ENCODE assay signal across 8 cellular contexts in genomic region chr17:38798614-38799500, GRCh38. TPM values are rescaled to one million over a fixed set of nuclear protein-coding genes. Genes with fewer than 3 reads are reported as not detected.
A peak's percentile ranks its signal among the peaks of the same experiment; 100 is the strongest.
DNase-seq lines count a peak whose midpoint lies in the region; ATAC-seq and TF ChIP-seq lines count a peak whose summit lies in the region.

No MANE protein-coding gene starts in this region.

- peak; percentile 19 for ATAC-seq in GM21825 (IDR thresholded peaks at IDR 0.05; ENCODE audit: unreplicated experiment)

- peak overlapping the region; percentile 54 to 81 for H3K9ac ChIP-seq in liver (ENCODE audit: low read depth in 1 of 2, low read length in 2 of 2)

- no peaks in the 10 kb centered on the region for H3K27me3 ChIP-seq in liver (ENCODE audit: control insufficient read depth in 4 of 4, insufficient read depth in 4 of 4, low read length in 3 of 4)

- H3K9me3 ChIP-seq in liver (ENCODE audit: control insufficient read depth in 4 of 4, low read length in 3 of 4): no peaks in the 10 kb centered on the region

- TF ChIP-seq RAD21 in liver (IDR thresholded peaks at IDR 0.05): no peak

- no peak for TF ChIP-seq CTCF in liver (IDR thresholded peaks at IDR 0.05; ENCODE audit: low read depth, low read length, missing input control)

- DNase-seq in GM03348 (ENCODE audit: low spot score) (peak; percentile 72), Kasumi-1 (lab: John Stamatoyannopoulos, UW) (peak; percentile 69 to 71), NCI-H187 (lab: John Stamatoyannopoulos, UW) (no peak)
- peak; percentile 20 to 32 (median 28) for DNase-seq in activated CD4-positive, CD25-positive, alpha-beta regulatory T cell (lab: John Stamatoyannopoulos, UW)
- DNase-seq in stimulated activated CD4-positive, alpha-beta T cell treated with anti-CD3 and anti-CD28 coated beads, Interleukin-4, amount 100 ng/mL, for 24 hours: peak; percentile 52

- H3K36me3 ChIP-seq in liver (ENCODE audit: control insufficient read depth in 4 of 4, insufficient read depth in 3 of 4, low read depth in 1 of 4, low read length in 3 of 4): peaks cover 9 to 25% (median 23%) of the 10 kb centered on the region in 4 donors

- WGBS in liver: under 1% methylated on average over 53 of the region's 53 CpGs

- H3K27ac ChIP-seq in cingulate gyrus (ENCODE audit: low read depth, low read length): peak overlapping the region; percentile 94
- peak overlapping the region; percentile 79 to 90 for H3K27ac ChIP-seq in liver (ENCODE audit: low read depth in 1 of 2, low read length in 2 of 2)

- peak overlapping the region; percentile 82 to 89 (median 82) for H3K4me3 ChIP-seq in liver (ENCODE audit: low read depth in 1 of 3, low read length in 3 of 3)

- peaks cover 4 to 37% (median 26%) of the 10 kb centered on the region in 4 donors for H3K4me1 ChIP-seq in liver (ENCODE audit: control insufficient read depth in 4 of 4, insufficient read depth in 4 of 4, low read length in 3 of 4)

TF ChIP-seq in liver, 16 proteins besides CTCF, POLR2A, EP300 and RAD21:
- TF ChIP-seq ZBTB33 (IDR thresholded peaks at IDR 0.05): no peak
- no peak for TF ChIP-seq ATF3 (IDR thresholded peaks at IDR 0.05)
- no peak for TF ChIP-seq JUND (IDR thresholded peaks at IDR 0.05)
- no peak for TF ChIP-seq RXRA (IDR thresholded peaks at IDR 0.05)
- no peak for TF ChIP-seq HNF4A (conservative IDR thresholded peaks at IDR 0.05)
- no peak for TF ChIP-seq HNF4G (IDR thresholded peaks at IDR 0.05)
- TF ChIP-seq GABPA (IDR thresholded peaks at IDR 0.05 in 1 of 2, conservative IDR thresholded peaks at IDR 0.05 in 1 of 2): no peak
- no peak for TF ChIP-seq YY1 (IDR thresholded peaks at IDR 0.05)
- TF ChIP-seq SP1 (IDR thresholded peaks at IDR 0.05): no peak
- no peak for TF ChIP-seq FOXA1 (IDR thresholded peaks at IDR 0.05)
- no peak for TF ChIP-seq NR2F2 (IDR thresholded peaks at IDR 0.05)
- TF ChIP-seq REST (IDR thresholded peaks at IDR 0.05): no peak
- TF ChIP-seq MAX (IDR thresholded peaks at IDR 0.05): no peak
- no peak for TF ChIP-seq EGR1 (IDR thresholded peaks at IDR 0.05; ENCODE audit: low read depth in 2 of 2)
- TF ChIP-seq TAF1 (conservative IDR thresholded peaks at IDR 0.05): no peak
- TF ChIP-seq FOXA2 (IDR thresholded peaks at IDR 0.05): no peak

RNA-seq across cellular contexts. Expression of gene PIP4K2B, which starts 0.5 kb away (rescaled TPM):
- total RNA-seq in liver: 10 to 100 TPM; 18.2 to 21.5 TPM
- polyA plus RNA-seq in liver: 1 to 10 TPM; 2.4 to 9.0 TPM

RNA-seq across cellular contexts. Expression of gene CWC25, which starts 26.3 kb away (rescaled TPM):
- total RNA-seq in liver: 1 to 10 TPM; 5.7 to 10.0 TPM
- polyA plus RNA-seq in liver: 1 to 10 TPM; 6.2 to 8.6 TPM

RNA-seq across cellular contexts. Expression of gene PSMB3, which starts 46.3 kb away (rescaled TPM):
- total RNA-seq in liver: 100 to 1,000 TPM; 121 to 137 TPM
- 100 to 1,000 TPM; 200 to 279 TPM for polyA plus RNA-seq in liver

RNA-seq across cellular contexts. Expression of gene PCGF2, which starts 50.7 kb away (rescaled TPM):
- 1 to 10 TPM; 1.2 to 2.2 TPM for total RNA-seq in liver
- polyA plus RNA-seq in liver: 1 to 10 TPM; 1.3 to 3.2 TPM

RNA-seq across cellular contexts. Expression of gene RPL23, which starts 54.7 kb away (rescaled TPM):
- total RNA-seq in liver: 100 to 1,000 TPM; 284 to 797 TPM
- 100 to 1,000 TPM; 552 to 740 TPM for polyA plus RNA-seq in liver

Comparison
In these comparisons a context has a peak if more than half of its experiments do, and no peak if none do; other contexts are left out.
1. DNase-seq: peak in GM03348 (single experiment), Kasumi-1 (2 of 2), activated CD4-positive, CD25-positive, alpha-beta regulatory T cell (4 of 4) and stimulated activated CD4-positive, alpha-beta T cell treated with anti-CD3 and anti-CD28 coated beads, Interleukin-4, amount 100 ng/mL, for 24 hours (single experiment); none in NCI-H187 (0 of 2).